Comparison of ENCODE assay signal across 2 cellular contexts in the genomic region with DNA sequence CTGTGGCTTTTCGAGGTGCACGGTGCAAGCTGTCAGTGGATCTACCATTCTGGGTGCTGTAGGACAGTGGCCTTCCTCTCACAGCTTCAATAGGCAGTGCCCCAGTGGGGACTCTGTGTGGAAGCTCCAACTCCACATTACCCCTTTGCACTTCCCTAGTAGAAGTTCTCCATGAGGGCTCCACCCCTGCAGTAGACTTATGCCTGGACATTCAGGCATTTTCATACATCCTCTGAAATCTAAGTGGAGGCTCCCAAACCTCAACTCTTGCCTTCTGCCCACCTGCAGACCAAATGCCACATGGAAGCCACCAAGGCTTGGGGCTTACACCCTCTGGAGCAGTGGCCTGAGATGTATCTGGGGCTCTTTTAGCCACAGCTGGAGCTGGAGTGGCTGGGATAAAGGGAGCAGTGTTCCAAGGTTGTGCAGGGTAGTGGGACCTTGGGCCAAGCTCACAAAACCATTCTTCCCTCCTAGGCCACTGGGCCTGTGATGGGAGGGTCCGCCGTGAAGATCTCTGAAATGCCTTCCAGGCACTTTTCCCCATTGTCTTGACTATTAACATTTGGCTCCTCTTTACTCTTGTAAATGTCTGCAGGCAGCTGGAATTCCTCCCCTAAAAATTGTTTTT.
TF ChIP-seq lines count a peak whose summit lies in the region.

No MANE protein-coding gene starts in this region.

TF ChIP-seq in HEK293, 187 proteins besides CTCF, POLR2A, EP300 and RAD21 (continues in another document):
- no peak for TF ChIP-seq ZNF341 (tag by site-specific recombination; IDR thresholded peaks at IDR 0.05; ENCODE audit: low read depth)
- TF ChIP-seq ZNF530 (tag by site-specific recombination; IDR thresholded peaks at IDR 0.05; ENCODE audit: low read depth): no peak
- TF ChIP-seq ZNF140 (tag by site-specific recombination; IDR thresholded peaks at IDR 0.05): no peak
- no peak for TF ChIP-seq HOXC10 (CRISPR knock-in tag; IDR thresholded peaks at IDR 0.05)
- TF ChIP-seq, protein P1, sequence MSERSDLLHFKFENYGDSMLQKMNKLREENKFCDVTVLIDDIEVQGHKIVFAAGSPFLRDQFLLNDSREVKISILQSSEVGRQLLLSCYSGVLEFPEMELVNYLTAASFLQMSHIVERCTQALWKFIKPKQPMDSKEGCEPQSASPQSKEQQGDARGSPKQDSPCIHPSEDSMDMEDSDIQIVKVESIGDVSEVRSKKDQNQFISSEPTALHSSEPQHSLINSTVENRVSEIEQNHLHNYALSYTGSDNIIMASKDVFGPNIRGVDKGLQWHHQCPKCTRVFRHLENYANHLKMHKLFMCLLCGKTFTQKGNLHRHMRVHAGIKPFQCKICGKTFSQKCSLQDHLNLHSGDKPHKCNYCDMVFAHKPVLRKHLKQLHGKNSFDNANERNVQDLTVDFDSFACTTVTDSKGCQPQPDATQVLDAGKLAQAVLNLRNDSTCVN (tag by site-specific recombination; optimal IDR thresholded peaks at IDR 0.05): no peak
- peak; percentile 84 for TF ChIP-seq SETDB1 (IDR thresholded peaks at IDR 0.05; ENCODE audit: insufficient read length, low read length)
- TF ChIP-seq ZNF626 (tag by site-specific recombination; IDR thresholded peaks at IDR 0.05): 0 out of 2 replicates have a peak, but pooled peaks have one; percentile 61
- TF ChIP-seq, protein P2, sequence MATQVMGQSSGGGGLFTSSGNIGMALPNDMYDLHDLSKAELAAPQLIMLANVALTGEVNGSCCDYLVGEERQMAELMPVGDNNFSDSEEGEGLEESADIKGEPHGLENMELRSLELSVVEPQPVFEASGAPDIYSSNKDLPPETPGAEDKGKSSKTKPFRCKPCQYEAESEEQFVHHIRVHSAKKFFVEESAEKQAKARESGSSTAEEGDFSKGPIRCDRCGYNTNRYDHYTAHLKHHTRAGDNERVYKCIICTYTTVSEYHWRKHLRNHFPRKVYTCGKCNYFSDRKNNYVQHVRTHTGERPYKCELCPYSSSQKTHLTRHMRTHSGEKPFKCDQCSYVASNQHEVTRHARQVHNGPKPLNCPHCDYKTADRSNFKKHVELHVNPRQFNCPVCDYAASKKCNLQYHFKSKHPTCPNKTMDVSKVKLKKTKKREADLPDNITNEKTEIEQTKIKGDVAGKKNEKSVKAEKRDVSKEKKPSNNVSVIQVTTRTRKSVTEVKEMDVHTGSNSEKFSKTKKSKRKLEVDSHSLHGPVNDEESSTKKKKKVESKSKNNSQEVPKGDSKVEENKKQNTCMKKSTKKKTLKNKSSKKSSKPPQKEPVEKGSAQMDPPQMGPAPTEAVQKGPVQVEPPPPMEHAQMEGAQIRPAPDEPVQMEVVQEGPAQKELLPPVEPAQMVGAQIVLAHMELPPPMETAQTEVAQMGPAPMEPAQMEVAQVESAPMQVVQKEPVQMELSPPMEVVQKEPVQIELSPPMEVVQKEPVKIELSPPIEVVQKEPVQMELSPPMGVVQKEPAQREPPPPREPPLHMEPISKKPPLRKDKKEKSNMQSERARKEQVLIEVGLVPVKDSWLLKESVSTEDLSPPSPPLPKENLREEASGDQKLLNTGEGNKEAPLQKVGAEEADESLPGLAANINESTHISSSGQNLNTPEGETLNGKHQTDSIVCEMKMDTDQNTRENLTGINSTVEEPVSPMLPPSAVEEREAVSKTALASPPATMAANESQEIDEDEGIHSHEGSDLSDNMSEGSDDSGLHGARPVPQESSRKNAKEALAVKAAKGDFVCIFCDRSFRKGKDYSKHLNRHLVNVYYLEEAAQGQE (tag by site-specific recombination; IDR thresholded peaks at IDR 0.05): no peak
- TF ChIP-seq ZIC2 (tag by site-specific recombination; IDR thresholded peaks at IDR 0.05): no peak
- TF ChIP-seq ZNF585B (tag by site-specific recombination; IDR thresholded peaks at IDR 0.05): peak; percentile 57
- no peak for TF ChIP-seq ZNF677 (tag by site-specific recombination; IDR thresholded peaks at IDR 0.05)
- TF ChIP-seq, protein P3, sequence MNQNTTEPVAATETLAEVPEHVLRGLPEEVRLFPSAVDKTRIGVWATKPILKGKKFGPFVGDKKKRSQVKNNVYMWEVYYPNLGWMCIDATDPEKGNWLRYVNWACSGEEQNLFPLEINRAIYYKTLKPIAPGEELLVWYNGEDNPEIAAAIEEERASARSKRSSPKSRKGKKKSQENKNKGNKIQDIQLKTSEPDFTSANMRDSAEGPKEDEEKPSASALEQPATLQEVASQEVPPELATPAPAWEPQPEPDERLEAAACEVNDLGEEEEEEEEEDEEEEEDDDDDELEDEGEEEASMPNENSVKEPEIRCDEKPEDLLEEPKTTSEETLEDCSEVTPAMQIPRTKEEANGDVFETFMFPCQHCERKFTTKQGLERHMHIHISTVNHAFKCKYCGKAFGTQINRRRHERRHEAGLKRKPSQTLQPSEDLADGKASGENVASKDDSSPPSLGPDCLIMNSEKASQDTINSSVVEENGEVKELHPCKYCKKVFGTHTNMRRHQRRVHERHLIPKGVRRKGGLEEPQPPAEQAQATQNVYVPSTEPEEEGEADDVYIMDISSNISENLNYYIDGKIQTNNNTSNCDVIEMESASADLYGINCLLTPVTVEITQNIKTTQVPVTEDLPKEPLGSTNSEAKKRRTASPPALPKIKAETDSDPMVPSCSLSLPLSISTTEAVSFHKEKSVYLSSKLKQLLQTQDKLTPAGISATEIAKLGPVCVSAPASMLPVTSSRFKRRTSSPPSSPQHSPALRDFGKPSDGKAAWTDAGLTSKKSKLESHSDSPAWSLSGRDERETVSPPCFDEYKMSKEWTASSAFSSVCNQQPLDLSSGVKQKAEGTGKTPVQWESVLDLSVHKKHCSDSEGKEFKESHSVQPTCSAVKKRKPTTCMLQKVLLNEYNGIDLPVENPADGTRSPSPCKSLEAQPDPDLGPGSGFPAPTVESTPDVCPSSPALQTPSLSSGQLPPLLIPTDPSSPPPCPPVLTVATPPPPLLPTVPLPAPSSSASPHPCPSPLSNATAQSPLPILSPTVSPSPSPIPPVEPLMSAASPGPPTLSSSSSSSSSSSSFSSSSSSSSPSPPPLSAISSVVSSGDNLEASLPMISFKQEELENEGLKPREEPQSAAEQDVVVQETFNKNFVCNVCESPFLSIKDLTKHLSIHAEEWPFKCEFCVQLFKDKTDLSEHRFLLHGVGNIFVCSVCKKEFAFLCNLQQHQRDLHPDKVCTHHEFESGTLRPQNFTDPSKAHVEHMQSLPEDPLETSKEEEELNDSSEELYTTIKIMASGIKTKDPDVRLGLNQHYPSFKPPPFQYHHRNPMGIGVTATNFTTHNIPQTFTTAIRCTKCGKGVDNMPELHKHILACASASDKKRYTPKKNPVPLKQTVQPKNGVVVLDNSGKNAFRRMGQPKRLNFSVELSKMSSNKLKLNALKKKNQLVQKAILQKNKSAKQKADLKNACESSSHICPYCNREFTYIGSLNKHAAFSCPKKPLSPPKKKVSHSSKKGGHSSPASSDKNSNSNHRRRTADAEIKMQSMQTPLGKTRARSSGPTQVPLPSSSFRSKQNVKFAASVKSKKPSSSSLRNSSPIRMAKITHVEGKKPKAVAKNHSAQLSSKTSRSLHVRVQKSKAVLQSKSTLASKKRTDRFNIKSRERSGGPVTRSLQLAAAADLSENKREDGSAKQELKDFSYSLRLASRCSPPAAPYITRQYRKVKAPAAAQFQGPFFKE (tag by site-specific recombination; IDR thresholded peaks at IDR 0.05; ENCODE audit: borderline replicate concordance): no peak

TF ChIP-seq in K562, 482 proteins besides CTCF, POLR2A, EP300 and RAD21:
- TF ChIP-seq, protein P4, sequence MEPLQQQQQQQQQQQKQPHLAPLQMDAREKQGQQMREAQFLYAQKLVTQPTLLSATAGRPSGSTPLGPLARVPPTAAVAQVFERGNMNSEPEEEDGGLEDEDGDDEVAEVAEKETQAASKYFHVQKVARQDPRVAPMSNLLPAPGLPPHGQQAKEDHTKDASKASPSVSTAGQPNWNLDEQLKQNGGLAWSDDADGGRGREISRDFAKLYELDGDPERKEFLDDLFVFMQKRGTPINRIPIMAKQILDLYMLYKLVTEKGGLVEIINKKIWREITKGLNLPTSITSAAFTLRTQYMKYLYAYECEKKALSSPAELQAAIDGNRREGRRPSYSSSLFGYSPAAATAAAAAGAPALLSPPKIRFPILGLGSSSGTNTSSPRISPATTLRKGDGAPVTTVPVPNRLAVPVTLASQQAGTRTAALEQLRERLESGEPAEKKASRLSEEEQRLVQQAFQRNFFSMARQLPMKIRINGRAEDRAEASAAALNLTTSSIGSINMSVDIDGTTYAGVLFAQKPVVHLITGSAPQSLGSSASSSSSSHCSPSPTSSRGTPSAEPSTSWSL (CRISPR knock-in tag; IDR thresholded peaks at IDR 0.05; ENCODE audit: borderline replicate concordance): no peak
- TF ChIP-seq CBX3 (IDR thresholded peaks at IDR 0.05; ENCODE audit: borderline replicate concordance in 1 of 2, low read length in 2 of 2) (peak in 1 of 2 experiments; percentile 90; a peak in 1 of 3 replicates), BACH1 (tag; IDR thresholded peaks at IDR 0.05) (no peak), TCF3 (CRISPR knock-in tag; IDR thresholded peaks at IDR 0.05) (no peak), ZFP36 (IDR thresholded peaks at IDR 0.05; ENCODE audit: low read depth, low read length, partially characterized antibody) (peak; percentile 54), TRIM28 (IDR thresholded peaks at IDR 0.05) (peak; percentile 80), CBX5 (IDR thresholded peaks at IDR 0.05; ENCODE audit: borderline replicate concordance, low read depth) (peak; percentile 97), PHB (CRISPR knock-in tag; IDR thresholded peaks at IDR 0.05) (no peak)
- TF ChIP-seq, protein P5, sequence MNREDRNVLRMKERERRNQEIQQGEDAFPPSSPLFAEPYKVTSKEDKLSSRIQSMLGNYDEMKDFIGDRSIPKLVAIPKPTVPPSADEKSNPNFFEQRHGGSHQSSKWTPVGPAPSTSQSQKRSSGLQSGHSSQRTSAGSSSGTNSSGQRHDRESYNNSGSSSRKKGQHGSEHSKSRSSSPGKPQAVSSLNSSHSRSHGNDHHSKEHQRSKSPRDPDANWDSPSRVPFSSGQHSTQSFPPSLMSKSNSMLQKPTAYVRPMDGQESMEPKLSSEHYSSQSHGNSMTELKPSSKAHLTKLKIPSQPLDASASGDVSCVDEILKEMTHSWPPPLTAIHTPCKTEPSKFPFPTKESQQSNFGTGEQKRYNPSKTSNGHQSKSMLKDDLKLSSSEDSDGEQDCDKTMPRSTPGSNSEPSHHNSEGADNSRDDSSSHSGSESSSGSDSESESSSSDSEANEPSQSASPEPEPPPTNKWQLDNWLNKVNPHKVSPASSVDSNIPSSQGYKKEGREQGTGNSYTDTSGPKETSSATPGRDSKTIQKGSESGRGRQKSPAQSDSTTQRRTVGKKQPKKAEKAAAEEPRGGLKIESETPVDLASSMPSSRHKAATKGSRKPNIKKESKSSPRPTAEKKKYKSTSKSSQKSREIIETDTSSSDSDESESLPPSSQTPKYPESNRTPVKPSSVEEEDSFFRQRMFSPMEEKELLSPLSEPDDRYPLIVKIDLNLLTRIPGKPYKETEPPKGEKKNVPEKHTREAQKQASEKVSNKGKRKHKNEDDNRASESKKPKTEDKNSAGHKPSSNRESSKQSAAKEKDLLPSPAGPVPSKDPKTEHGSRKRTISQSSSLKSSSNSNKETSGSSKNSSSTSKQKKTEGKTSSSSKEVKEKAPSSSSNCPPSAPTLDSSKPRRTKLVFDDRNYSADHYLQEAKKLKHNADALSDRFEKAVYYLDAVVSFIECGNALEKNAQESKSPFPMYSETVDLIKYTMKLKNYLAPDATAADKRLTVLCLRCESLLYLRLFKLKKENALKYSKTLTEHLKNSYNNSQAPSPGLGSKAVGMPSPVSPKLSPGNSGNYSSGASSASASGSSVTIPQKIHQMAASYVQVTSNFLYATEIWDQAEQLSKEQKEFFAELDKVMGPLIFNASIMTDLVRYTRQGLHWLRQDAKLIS (CRISPR knock-in tag; IDR thresholded peaks at IDR 0.05): no peak
- TF ChIP-seq, protein P6, sequence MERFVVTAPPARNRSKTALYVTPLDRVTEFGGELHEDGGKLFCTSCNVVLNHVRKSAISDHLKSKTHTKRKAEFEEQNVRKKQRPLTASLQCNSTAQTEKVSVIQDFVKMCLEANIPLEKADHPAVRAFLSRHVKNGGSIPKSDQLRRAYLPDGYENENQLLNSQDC (CRISPR knock-in tag; IDR thresholded peaks at IDR 0.05): no peak
- TF ChIP-seq, protein P7, sequence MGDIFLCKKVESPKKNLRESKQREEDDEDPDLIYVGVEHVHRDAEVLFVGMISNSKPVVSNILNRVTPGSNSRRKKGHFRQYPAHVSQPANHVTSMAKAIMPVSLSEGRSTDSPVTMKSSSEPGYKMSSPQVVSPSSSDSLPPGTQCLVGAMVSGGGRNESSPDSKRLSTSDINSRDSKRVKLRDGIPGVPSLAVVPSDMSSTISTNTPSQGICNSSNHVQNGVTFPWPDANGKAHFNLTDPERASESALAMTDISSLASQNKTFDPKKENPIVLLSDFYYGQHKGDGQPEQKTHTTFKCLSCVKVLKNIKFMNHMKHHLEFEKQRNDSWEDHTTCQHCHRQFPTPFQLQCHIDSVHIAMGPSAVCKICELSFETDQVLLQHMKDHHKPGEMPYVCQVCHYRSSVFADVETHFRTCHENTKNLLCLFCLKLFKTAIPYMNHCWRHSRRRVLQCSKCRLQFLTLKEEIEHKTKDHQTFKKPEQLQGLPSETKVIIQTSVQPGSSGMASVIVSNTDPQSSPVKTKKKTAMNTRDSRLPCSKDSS (IDR thresholded peaks at IDR 0.05; ENCODE audit: low read depth, partially characterized antibody): peak; percentile 70
TF ChIP-seq in K562: peak in this region for 5.
